Comparison of ENCODE assay signal across 9 cellular contexts in the genomic region with DNA sequence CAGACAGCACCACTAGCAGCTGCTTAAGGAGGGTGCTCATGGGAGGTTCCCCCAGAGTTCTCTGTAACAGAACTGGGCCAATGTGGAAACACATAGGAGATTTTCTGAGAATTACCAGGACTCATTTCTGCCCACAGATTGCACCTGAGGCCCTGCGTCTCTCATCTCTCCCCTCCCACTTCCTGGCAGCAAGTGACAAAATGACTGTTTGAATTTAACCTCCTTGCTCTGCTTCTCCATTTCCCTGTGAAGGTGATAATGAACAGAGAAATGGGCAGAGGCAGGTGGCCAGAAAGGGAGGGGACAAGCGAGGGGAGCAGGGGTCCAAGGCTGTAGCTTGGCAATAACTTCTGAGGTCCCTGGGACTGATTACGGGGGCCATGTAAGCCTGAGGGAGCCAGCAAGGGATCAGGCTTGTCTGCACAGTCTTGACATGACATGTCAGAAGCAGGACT. TPM values are rescaled to one million over a fixed set of nuclear protein-coding genes. Genes with fewer than 3 reads are reported as not detected.
DNase-seq lines count a peak whose midpoint lies in the region; ATAC-seq and FAIRE-seq lines count a peak whose summit lies in the region.
"Had no signal": no experiment of that assay in that cellular context is flagged by ENCODE, and none has a peak within 500 bp of the region (broad histone marks: within the 10 kb centered on the region; RNA-seq: fewer than 3 reads in every experiment).

No MANE protein-coding gene starts in this region.

- FAIRE-seq in urothelium cell line (lab: Jason Lieb, UNC): no peak

- intact Hi-C loops in posterior vena cava (cut with DNase I): no loop called here

- DNase-seq in stimulated activated CD4-positive, alpha-beta T cell treated with anti-CD3 and anti-CD28 coated beads, Interleukin-1b, Interleukin-23, amount 100 ng/mL, for 48 hours: peak; percentile 49
- DNase-seq in stimulated activated CD4-positive, alpha-beta T cell treated with anti-CD3 and anti-CD28 coated beads, Interleukin-12 subunit alpha, Interleukin-12 subunit beta, amount 100 ng/mL, for 4 hours: no peak
- DNase-seq in urothelium cell line (ENCODE audit: low spot score) (no peak), HCEC 1CT (no peak), anterior cingulate cortex (lab: John Stamatoyannopoulos, UW) (no peak), posterior vena cava (ENCODE audit: low spot score) (no peak)
- DNase-seq: NCI-H526 had no signal

- ATAC-seq in HG02610 (IDR thresholded peaks at IDR 0.05; ENCODE audit: unreplicated experiment) (peak; percentile 70), HG03571 (IDR thresholded peaks at IDR 0.05; ENCODE audit: unreplicated experiment) (peak; percentile 71)

RNA-seq across cellular contexts. Expression of gene EPHB1, which starts 8.0 kb away (rescaled TPM):
- 1 to 10 TPM; 3.7 TPM for total RNA-seq in posterior vena cava
